Comparison of ENCODE assay signal across 14 cellular contexts in the genomic region with DNA sequence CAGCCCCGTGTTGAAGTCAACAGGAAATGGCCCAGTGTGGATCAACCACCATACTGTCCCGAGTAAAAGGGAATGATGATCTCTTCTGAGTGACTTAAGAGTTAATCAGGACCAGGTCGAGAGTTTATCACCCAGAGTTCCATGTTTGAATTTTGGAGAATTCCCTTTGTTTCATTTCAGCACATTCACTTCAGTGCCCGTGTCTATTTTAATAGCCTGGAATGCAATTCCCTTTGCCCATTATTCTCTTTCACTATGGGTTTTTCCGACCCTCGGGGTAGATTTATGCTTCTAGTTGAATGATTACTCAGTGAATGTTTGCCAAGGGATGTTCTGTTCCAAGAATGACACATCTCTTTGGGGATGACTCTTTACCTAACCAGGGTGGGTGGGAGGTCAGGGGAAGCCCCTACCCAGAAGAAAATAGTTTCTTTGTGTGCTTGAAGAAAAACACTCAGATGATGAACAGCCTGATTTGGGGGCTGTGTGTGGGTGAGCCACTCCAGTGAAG.
A peak's percentile ranks its signal among the peaks of the same experiment; 100 is the strongest.
DNase-seq lines count a peak whose midpoint lies in the region; ATAC-seq, FAIRE-seq and TF ChIP-seq lines count a peak whose summit lies in the region.
"Had no signal": no experiment of that assay in that cellular context is flagged by ENCODE, and none has a peak within 500 bp of the region (broad histone marks: within the 10 kb centered on the region; RNA-seq: fewer than 3 reads in every experiment).

No MANE protein-coding gene starts in this region.

- H3F3A ChIP-seq in PC-3 (ENCODE audit: low read length, unreplicated experiment), result peaks cover 13% of the 10 kb centered on the region

- H3K36me3 Mint-ChIP-seq in HFFc6 (ENCODE audit: low read depth), result no peaks in the 10 kb centered on the region
- H3K36me3 Mint-ChIP-seq: brain had no signal

- CTCF ChIA-PET in A549 (lab: Yijun Ruan, JAX), result interaction anchor here (0.8 kb wide), 1 partner anchor 201 kb away, joined by 3 read pairs; no protein-coding TSS in a partner anchor
- CTCF ChIA-PET in PC-3 (lab: Charles Lee), result no interaction called here

- intact Hi-C loops in PC-3 (cut with micrococcal nuclease), result loop anchor here (1.0 to 5.0 kb wide), 10 partner anchors 40 to 595 kb away; a partner anchor contains a TSS

- DNase-seq in A549 (ENCODE audit: low read depth in 1 of 2, low spot score in 1 of 2) (peak; percentile 8 to 13), HFFc6 (peak; percentile 6), PC-3 (peak; percentile 96), fibroblast of peridontal ligament (ENCODE audit: extremely low read depth) (peak; percentile 23), GF-D8 (lab: John Stamatoyannopoulos, UW) (no peak), NCI-H1930 (lab: John Stamatoyannopoulos, UW) (no peak), SIG-M5 (lab: John Stamatoyannopoulos, UW) (no peak)
- no peak for DNase-seq in activated naive CD4-positive, alpha-beta T cell treated with Interleukin-2 at 50 U/mL for 16 hours
- DNase-seq: H9; NCI-H187; stimulated activated naive CD4-positive, alpha-beta T cell had no signal

- TSS peak; percentile 77 for BruUV-seq in PC-3 (replicated peaks; lab: Mats Ljungman, UMichigan)

- no peaks in the 10 kb centered on the region for H3K9me3 Mint-ChIP-seq in HFFc6
- H3K9me3 Mint-ChIP-seq: H9 had no signal

- H3K4me1 ChIP-seq in A549 (peaks cover 19% of the 10 kb centered on the region; the same call in 2 of the 3 replicates), PC-3 (ENCODE audit: insufficient read depth, low read length) (peaks cover 51% of the 10 kb centered on the region)
- H3K4me1 ChIP-seq: esophagus muscularis mucosa had no signal

- no peaks in the 10 kb centered on the region for H3K9me3 ChIP-seq in A549
- no peaks in the 10 kb centered on the region for H3K9me3 ChIP-seq in PC-3 (ENCODE audit: low read length)
- H3K9me3 ChIP-seq: esophagus muscularis mucosa had no signal

- H3K9ac ChIP-seq in PC-3 (ENCODE audit: low read length), result peak overlapping the region; percentile 91

- H3K4me3 ChIP-seq in A549, result peak overlapping the region; percentile 16; the same call in 1 of the 3 replicates
- peak overlapping the region; percentile 48; the same call in 1 of the 2 replicates for H3K4me3 ChIP-seq in PC-3 (ENCODE audit: low read length)
- H3K4me3 ChIP-seq: esophagus muscularis mucosa had no signal

- peak; percentile 38 to 54; a peak in 4 of 6 replicates for ATAC-seq in A549
- ATAC-seq in PC-3, result peak; percentile 62

- peaks cover 53% of the 10 kb centered on the region for H3K4me1 Mint-ChIP-seq in HFFc6 (ENCODE audit: low read depth)

- H3K4me2 ChIP-seq in A549, result peak overlapping the region; percentile 63
- H3K4me2 ChIP-seq in PC-3 (ENCODE audit: low read length), result peak overlapping the region; percentile 79

- no peaks in the 10 kb centered on the region for H4K20me1 ChIP-seq in PC-3 (ENCODE audit: low read length)

- no peaks in the 10 kb centered on the region for H3K27me3 ChIP-seq in PC-3 (ENCODE audit: low read length)
- H3K27me3 ChIP-seq: esophagus muscularis mucosa had no signal

- no peak for TF ChIP-seq RAD21 in A549 (conservative IDR thresholded peaks at IDR 0.05 in 1 of 2, IDR thresholded peaks at IDR 0.05 in 1 of 2)

- WGBS in A549 (ENCODE audit: missing lambda C conversion rate), result under 1% methylated on average over 6 of the region's 6 CpGs

- no peaks in the 10 kb centered on the region for H3K9me2 ChIP-seq in PC-3 (replicated peaks; ENCODE audit: low read length)

- TF ChIP-seq CTCF in A549 (IDR thresholded peaks at IDR 0.05) (no peak), HFFc6 (IDR thresholded peaks at IDR 0.05) (no peak), PC-3 (conservative IDR thresholded peaks at IDR 0.05; ENCODE audit: low read depth, low read length) (no peak)

- peak overlapping the region; percentile 63; the same call in 1 of the 2 replicates for H2AFZ ChIP-seq in PC-3 (ENCODE audit: low read length)

- H3K27ac Mint-ChIP-seq in HFFc6, result peak overlapping the region; percentile 58

- TF ChIP-seq POLR2A in A549 (IDR thresholded peaks at IDR 0.05; ENCODE audit: low read length), result no peak

- no peaks in the 10 kb centered on the region for H3K79me2 ChIP-seq in PC-3 (ENCODE audit: low read length)

- peak overlapping the region; percentile 37 to 55; a peak in 4 of 6 replicates for H3K27ac ChIP-seq in A549
- peak overlapping the region; percentile 100 for H3K27ac ChIP-seq in PC-3 (ENCODE audit: low read length)
- H3K27ac ChIP-seq: esophagus muscularis mucosa had no signal

- POLR2A ChIA-PET in A549 (lab: Yijun Ruan, JAX), result no interaction called here
- POLR2A ChIA-PET in PC-3 (lab: Charles Lee; ENCODE audit: unreplicated experiment), result interaction anchor here (0.7 kb wide), 2 partner anchors 81 to 765 kb away, joined by 3 to 5 read pairs; no protein-coding TSS in a partner anchor

- H3K36me3 ChIP-seq in PC-3 (ENCODE audit: low read depth, low read length), result no peaks in the 10 kb centered on the region
- H3K36me3 ChIP-seq: esophagus muscularis mucosa had no signal

- peak overlapping the region; percentile 59 for H3K4me3 Mint-ChIP-seq in HFFc6
- H3K4me3 Mint-ChIP-seq: brain, H9 had no signal

- no peak for FAIRE-seq in A549 (lab: Jason Lieb, UNC)
- FAIRE-seq: islet of Langerhans had no signal

- no peak; a peak in 1 of 5 replicates for TF ChIP-seq EP300 in A549 (IDR thresholded peaks at IDR 0.05)

- no peaks in the 10 kb centered on the region for H3K27me3 Mint-ChIP-seq in HFFc6 (ENCODE audit: insufficient read depth)
- H3K27me3 Mint-ChIP-seq: brain had no signal

TF ChIP-seq in A549, 52 proteins besides CTCF, POLR2A, EP300 and RAD21:
- TF ChIP-seq FOSL2 (IDR thresholded peaks at IDR 0.05) (peak; percentile 5; the same call in 1 of the 2 replicates), FOSL2 (CRISPR knock-in tag; IDR thresholded peaks at IDR 0.05) (no peak), FOSB (CRISPR knock-in tag; IDR thresholded peaks at IDR 0.05) (no peak), RNF2 (IDR thresholded peaks at IDR 0.05; ENCODE audit: borderline replicate concordance, low read depth) (no peak), EHMT2 (IDR thresholded peaks at IDR 0.05; ENCODE audit: low read depth) (no peak), JUNB (IDR thresholded peaks at IDR 0.05) (peak; percentile 35; the same call in 1 of the 2 replicates), PHF8 (IDR thresholded peaks at IDR 0.05; ENCODE audit: borderline replicate concordance, low read depth) (no peak)

Comparison
In these comparisons a context has a peak if more than half of its experiments do, and no peak if none do; other contexts are left out.
1. DNase-seq: peak in A549 (2 of 2), HFFc6 (single experiment), PC-3 (single experiment) and fibroblast of peridontal ligament (single experiment); none in GF-D8 (single experiment), NCI-H1930 (0 of 2), activated naive CD4-positive, alpha-beta T cell treated with Interleukin-2 at 50 U/mL for 16 hours (single experiment) and SIG-M5 (single experiment).